ENCODE assay signal across 18 cellular contexts in genomic region chr15:58594898-58595297, GRCh38.
DNase-seq lines count a peak whose midpoint lies in the region; ATAC-seq, FAIRE-seq and TF ChIP-seq lines count a peak whose summit lies in the region.
"Had no signal": no experiment of that assay in that cellular context is flagged by ENCODE, and none has a peak within 500 bp of the region (broad histone marks: within the 10 kb centered on the region; RNA-seq: fewer than 3 reads in every experiment).

No MANE protein-coding gene starts in this region.

- no peak for ATAC-seq in GM21786 (IDR thresholded peaks at IDR 0.05; ENCODE audit: unreplicated experiment)
- ATAC-seq: A549; CD8-positive, alpha-beta T cell; HepG2 had no signal

- H3K36me3 Mint-ChIP-seq in T-helper 2 cell treated with Interferon-gamma antibody and Interleukin-4, amounts not matched to agents 5 μg/mL and 100 μg/mL, for 36 hours (ENCODE audit: low read depth): peaks cover 51% of the 10 kb centered on the region

- no peaks in the 10 kb centered on the region for H3K27me3 Mint-ChIP-seq in T-helper 2 cell treated with Interferon-gamma antibody and Interleukin-4, amounts not matched to agents 5 μg/mL and 100 μg/mL, for 36 hours (ENCODE audit: low read depth)

- no peak for TF ChIP-seq POLR2A in GM12891 (IDR thresholded peaks at IDR 0.05; ENCODE audit: low read depth, low read length)

- DNase-seq in GM12891 (ENCODE audit: insufficient read length, low spot score) (no peak), GM13977 (ENCODE audit: low spot score) (peak; percentile 19), NCI-H187 (lab: John Stamatoyannopoulos, UW) (no peak)
- DNase-seq in T-helper 2 cell treated with Interferon-gamma antibody and Interleukin-4, amounts not matched to agents 5 μg/mL and 100 μg/mL, for 36 hours (ENCODE audit: low spot score): no peak
- DNase-seq: BE2C; CD8-positive, alpha-beta T cell; COR-L47; DMS153; DND-41; GDM1; HCEC 1CT; HFFc6 had no signal

- peak; percentile 47 for FAIRE-seq in GM12891 (lab: Jason Lieb, UNC)
- peak; percentile 21 for FAIRE-seq in islet of Langerhans (lab: Jason Lieb, UNC)
- FAIRE-seq: D721Med, HepG2, HTR-8/SVneo had no signal

- H3K4me3 Mint-ChIP-seq in T-helper 2 cell treated with Interferon-gamma antibody and Interleukin-4, amounts not matched to agents 5 μg/mL and 100 μg/mL, for 36 hours: no peak overlapping the region
- H3K4me3 Mint-ChIP-seq: CD8-positive, alpha-beta T cell; HFFc6 had no signal

- TF ChIP-seq CTCF in GM13977 (IDR thresholded peaks at IDR 0.05; ENCODE audit: extremely low read depth, insufficient read depth, missing control alignments): no peak

- H3K4me1 Mint-ChIP-seq in T-helper 2 cell treated with Interferon-gamma antibody and Interleukin-4, amounts not matched to agents 5 μg/mL and 100 μg/mL, for 36 hours (ENCODE audit: low read depth): peaks cover 41% of the 10 kb centered on the region

- peaks cover 3% of the 10 kb centered on the region for H3K9me3 Mint-ChIP-seq in T-helper 2 cell treated with Interferon-gamma antibody and Interleukin-4, amounts not matched to agents 5 μg/mL and 100 μg/mL, for 36 hours
- H3K9me3 Mint-ChIP-seq: CD8-positive, alpha-beta T cell; HFFc6 had no signal

- H3K27ac Mint-ChIP-seq in T-helper 2 cell treated with Interferon-gamma antibody and Interleukin-4, amounts not matched to agents 5 μg/mL and 100 μg/mL, for 36 hours: peak overlapping the region; percentile 43
- H3K27ac Mint-ChIP-seq: CD8-positive, alpha-beta T cell; HFFc6 had no signal

- in situ Hi-C loops in GM13977 (cut with MboI; ENCODE audit: low pct_unique_long_range_greater_than_20kb, low sequenced_read_pairs, unreplicated experiment): no loop called here

TF ChIP-seq in GM12891, 5 proteins besides CTCF, POLR2A, EP300 and RAD21:
- TF ChIP-seq PAX5 (IDR thresholded peaks at IDR 0.05; ENCODE audit: insufficient read depth, low read length, severe bottlenecking) (no peak), POU2F2 (IDR thresholded peaks at IDR 0.05; ENCODE audit: low read depth, low read length) (no peak), POLR2AphosphoS5 (IDR thresholded peaks at IDR 0.05; ENCODE audit: low read depth, low read length) (no peak), SPI1 (IDR thresholded peaks at IDR 0.05; ENCODE audit: low read depth, low read length) (no peak), TAF1 (IDR thresholded peaks at IDR 0.05; ENCODE audit: low read depth, low read length) (no peak)
